Comparison of ENCODE assay signal across 8 cellular contexts in the genomic region with DNA sequence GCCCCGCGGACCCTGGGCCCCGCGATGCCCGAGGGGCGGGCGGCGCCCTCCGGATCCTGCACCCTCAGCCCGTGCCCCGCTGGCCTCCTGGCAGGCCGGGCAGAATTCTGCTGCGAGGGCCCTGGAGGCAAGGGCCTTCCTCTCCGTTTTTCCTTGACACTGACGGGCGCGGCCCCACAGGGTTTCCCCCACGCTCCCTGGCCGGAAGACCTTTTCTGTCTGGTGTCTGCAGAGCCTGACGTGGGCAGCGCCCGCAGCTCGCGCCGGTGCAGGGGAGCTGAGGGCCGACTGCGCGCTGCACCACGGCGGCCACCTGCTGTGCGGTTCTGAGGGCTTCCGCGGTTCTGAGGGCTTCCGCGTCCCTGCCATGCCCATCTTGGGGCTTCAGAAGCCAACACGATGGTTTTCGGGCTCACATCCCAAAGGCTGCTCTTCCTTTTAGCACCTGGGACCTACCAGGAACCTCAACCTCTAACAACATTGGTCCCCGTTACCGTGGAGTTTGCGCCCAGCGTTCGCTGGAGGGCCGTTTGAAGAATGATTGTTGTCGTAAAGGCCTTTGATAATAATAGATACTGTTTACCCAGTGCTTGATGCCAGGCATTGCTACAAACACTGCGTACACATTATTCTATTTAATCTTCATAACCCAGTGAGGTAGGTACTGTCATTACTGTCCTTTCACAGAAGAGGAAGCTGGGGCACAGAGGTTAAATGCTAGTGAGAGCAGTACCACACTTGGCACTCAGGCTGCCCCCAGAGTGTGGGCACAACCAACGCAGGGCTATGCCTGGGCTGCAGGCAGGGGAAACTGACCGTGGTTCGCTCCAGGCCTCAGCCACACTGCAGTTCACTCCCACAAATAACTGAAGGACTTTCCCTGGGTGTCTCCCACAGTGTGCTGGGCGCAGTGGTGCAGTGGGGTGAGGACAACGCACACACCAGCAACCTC. TPM values are rescaled to one million over a fixed set of nuclear protein-coding genes. Genes with fewer than 3 reads are reported as not detected.
DNase-seq lines count a peak whose midpoint lies in the region; ATAC-seq lines count a peak whose summit lies in the region.

No MANE protein-coding gene starts in this region.

- H3K27me3 ChIP-seq in NT2/D1 (ENCODE audit: insufficient read depth, insufficient read length) = peaks cover 57% of the 10 kb centered on the region

- no peaks in the 10 kb centered on the region for H3K9me3 ChIP-seq in NT2/D1 (ENCODE audit: insufficient read depth, low read length)

- no peaks in the 10 kb centered on the region for H3K36me3 ChIP-seq in NT2/D1 (ENCODE audit: insufficient read depth, insufficient read length, low read length)

- H3K4me1 ChIP-seq in NT2/D1 (ENCODE audit: insufficient read depth, insufficient read length) = no peaks in the 10 kb centered on the region

- peak overlapping the region; percentile 70 for H3K9ac ChIP-seq in NT2/D1 (ENCODE audit: insufficient read length, low read depth)

- peak; percentile 28 for DNase-seq in NCI-H2171 treated with DMSO at 0.1 percent for 48 hours (lab: John Stamatoyannopoulos, UW)
- no peak for DNase-seq in NCI-H2171 (lab: John Stamatoyannopoulos, UW)
- no peak for DNase-seq in NT2/D1 (ENCODE audit: low read depth, low spot score)
- peak; percentile 84 for DNase-seq in activated effector memory CD4-positive, alpha-beta T cell treated with anti-CD3 and anti-CD28 coated beads, Interleukin-2, amount 50 U/mL, for 16 hours
- DNase-seq in left cardiac atrium = peak; percentile 64
- no peak for DNase-seq in skeletal muscle cell (ENCODE audit: low read depth)
- DNase-seq in HK-2 (ENCODE audit: unreplicated experiment) = no peak

- H3K4me3 ChIP-seq in NT2/D1 (ENCODE audit: insufficient read length, low read depth) (peak overlapping the region; percentile 44), skeletal muscle cell (ENCODE audit: low read depth, low read length) (peak overlapping the region; percentile 55)

- intact Hi-C loops in left cardiac atrium (cut with DNase I) = no loop called here

- ATAC-seq in HG02678 (IDR thresholded peaks at IDR 0.05; ENCODE audit: unreplicated experiment) (peak; percentile 52), left cardiac atrium (peak; percentile 60 to 77)

RNA-seq across cellular contexts. Expression of a gene that starts 0.8 kb away (rescaled TPM):
- 100 to 1,000 TPM; 297 to 380 TPM for total RNA-seq in left cardiac atrium

Comparison
In these comparisons a context has a peak if more than half of its experiments do, and no peak if none do; other contexts are left out.
1. DNase-seq: peak in NCI-H2171 treated with DMSO at 0.1 percent for 48 hours (single experiment), activated effector memory CD4-positive, alpha-beta T cell treated with anti-CD3 and anti-CD28 coated beads, Interleukin-2, amount 50 U/mL, for 16 hours (single experiment) and left cardiac atrium (single experiment); none in NCI-H2171 (single experiment), NT2/D1 (single experiment), skeletal muscle cell (single experiment) and HK-2 (single experiment).